Comparison of ENCODE assay signal across 8 cellular contexts in the genomic region with DNA sequence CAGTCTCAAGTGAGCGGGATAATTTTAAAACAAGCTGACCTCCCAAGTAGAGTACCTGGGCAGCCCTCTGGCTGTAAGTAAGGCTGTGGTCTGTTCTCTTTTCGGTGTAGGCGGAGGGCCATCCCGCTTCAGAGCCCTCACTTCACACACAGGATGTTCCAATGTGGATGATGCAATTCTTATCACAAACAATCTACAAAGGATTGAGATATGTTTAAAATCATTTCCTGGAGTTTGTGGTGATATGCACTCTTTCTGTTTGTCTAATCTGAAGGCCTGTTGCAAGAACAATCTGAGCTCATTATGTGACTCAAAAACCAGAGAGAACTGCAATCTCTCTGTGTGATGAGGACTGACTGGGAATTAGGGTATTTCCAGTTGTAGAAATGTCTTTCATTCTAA. TPM values are rescaled to one million over a fixed set of nuclear protein-coding genes. Genes with fewer than 3 reads are reported as not detected.
DNase-seq lines count a peak whose midpoint lies in the region; ATAC-seq, FAIRE-seq and TF ChIP-seq lines count a peak whose summit lies in the region.

No MANE protein-coding gene starts in this region.

- H3K4me1 ChIP-seq in keratinocyte (ENCODE audit: control insufficient read depth, extremely low read depth, insufficient read depth, low read length) (peaks cover 81% of the 10 kb centered on the region), vagina (peaks cover 50% of the 10 kb centered on the region)

- no peak overlapping the region for H2AFZ ChIP-seq in keratinocyte (ENCODE audit: control insufficient read depth, low read length)

- ATAC-seq in GM18907 (IDR thresholded peaks at IDR 0.05; ENCODE audit: unreplicated experiment), result no peak
- ATAC-seq in HG03108 (IDR thresholded peaks at IDR 0.05; ENCODE audit: unreplicated experiment), result no peak

- no peaks in the 10 kb centered on the region for H3K9me3 ChIP-seq in keratinocyte (ENCODE audit: control insufficient read depth, low read depth, low read length)
- no peaks in the 10 kb centered on the region for H3K9me3 ChIP-seq in vagina

- peak overlapping the region; percentile 43 for H3K4me3 Mint-ChIP-seq in activated naive CD4-positive, alpha-beta T cell treated with anti-CD3 and anti-CD28 coated beads, Interleukin-2, amount 50 U/mL, for 24 hours

- no peak for TF ChIP-seq POLR2A in vagina (IDR thresholded peaks at IDR 0.05)

- H3K4me3 ChIP-seq in keratinocyte (ENCODE audit: control insufficient read depth in 2 of 3, extremely low read depth in 1 of 3, insufficient read depth in 2 of 3, low read depth in 1 of 3, low read length in 3 of 3) (peak overlapping the region in 2 of 3 experiments; percentile 17 to 30), vagina (no peak overlapping the region)

- peak; percentile 94 for FAIRE-seq in keratinocyte (lab: Jason Lieb, UNC)

- peaks cover 8 to 23% of the 10 kb centered on the region in 2 experiments for H3K36me3 ChIP-seq in keratinocyte (ENCODE audit: control insufficient read depth in 2 of 2, extremely low read depth in 1 of 2, insufficient read depth in 2 of 2, low read length in 2 of 2)
- H3K36me3 ChIP-seq in vagina, result no peaks in the 10 kb centered on the region

- peaks cover 32% of the 10 kb centered on the region for H3K79me2 ChIP-seq in keratinocyte (ENCODE audit: control insufficient read depth, insufficient read depth, low read length)

- intact Hi-C loops in vagina (cut with DNase I), result no loop called here

- no peaks in the 10 kb centered on the region for H3K36me3 Mint-ChIP-seq in activated naive CD4-positive, alpha-beta T cell treated with anti-CD3 and anti-CD28 coated beads, Interleukin-2, amount 50 U/mL, for 24 hours

- H3K9ac ChIP-seq in keratinocyte (ENCODE audit: control insufficient read depth, extremely low read depth, insufficient read depth, low read length), result peak overlapping the region; percentile 76

- H3K9me1 ChIP-seq in keratinocyte (ENCODE audit: control insufficient read depth, extremely low read depth, insufficient read depth, low read length), result no peaks in the 10 kb centered on the region

- peaks cover 27% of the 10 kb centered on the region for H3K4me1 Mint-ChIP-seq in activated naive CD4-positive, alpha-beta T cell treated with anti-CD3 and anti-CD28 coated beads, Interleukin-2, amount 50 U/mL, for 24 hours

- dilution Hi-C loops in keratinocyte (cut with MboI; ENCODE audit: extremely low pct_ligation_motif_present, low sequenced_read_pairs), result no loop called here

- H3K27me3 Mint-ChIP-seq in activated naive CD4-positive, alpha-beta T cell treated with anti-CD3 and anti-CD28 coated beads, Interleukin-2, amount 50 U/mL, for 24 hours, result no peaks in the 10 kb centered on the region

- H3K27ac ChIP-seq in keratinocyte (ENCODE audit: control insufficient read depth, insufficient read depth, low read length) (peak overlapping the region; percentile 98), vagina (peak overlapping the region; percentile 33)

- no peaks in the 10 kb centered on the region for H4K20me1 ChIP-seq in keratinocyte (ENCODE audit: control insufficient read depth, extremely low read depth, insufficient read depth, low read length)

- peak; percentile 35 for DNase-seq in stimulated activated CD4-positive, alpha-beta T cell treated with anti-CD3 and anti-CD28 coated beads, Interleukin-15, amount 100 ng/mL, for 24 hours
- no peak for DNase-seq in stimulated activated CD4-positive, alpha-beta T cell treated with anti-CD3 and anti-CD28 coated beads, Interleukin-12 subunit alpha, Interleukin-12 subunit beta, amount 100 ng/mL, for 4 hours
- DNase-seq in keratinocyte (ENCODE audit: low read depth, low spot score), result no peak
- no peak for DNase-seq in vagina (ENCODE audit: extremely low spot score in 2 of 2)
- DNase-seq in middle frontal gyrus (ENCODE audit: extremely low spot score, low spot score), result no peak

- H3K27me3 ChIP-seq in keratinocyte (ENCODE audit: control insufficient read depth, extremely low read depth, insufficient read depth, low read length) (no peaks in the 10 kb centered on the region), vagina (no peaks in the 10 kb centered on the region)

- H3K27ac Mint-ChIP-seq in activated naive CD4-positive, alpha-beta T cell treated with anti-CD3 and anti-CD28 coated beads, Interleukin-2, amount 50 U/mL, for 24 hours, result peak overlapping the region; percentile 89

- peak overlapping the region; percentile 76 for H3K4me2 ChIP-seq in keratinocyte (ENCODE audit: control insufficient read depth, extremely low read depth, insufficient read depth, low read depth, low read length)

- no peaks in the 10 kb centered on the region for H3K9me3 Mint-ChIP-seq in activated naive CD4-positive, alpha-beta T cell treated with anti-CD3 and anti-CD28 coated beads, Interleukin-2, amount 50 U/mL, for 24 hours

- TF ChIP-seq CTCF in keratinocyte (optimal IDR thresholded peaks at IDR 0.05 in 1 of 3, IDR thresholded peaks at IDR 0.05 in 1 of 3, conservative IDR thresholded peaks at IDR 0.05 in 1 of 3; ENCODE audit: extremely low read depth in 1 of 3, insufficient read depth in 2 of 3, low read length in 3 of 3), result no peak
- TF ChIP-seq CTCF in vagina (IDR thresholded peaks at IDR 0.05), result no peak

RNA-seq across cellular contexts. Expression of a gene that starts 42.5 kb away (rescaled TPM):
- 75.4 to 112 TPM (median 107 TPM) in 3 replicates for polyA plus RNA-seq in keratinocyte
- polyA plus RNA-seq in keratinocyte (2011; ENCODE audit: low read depth), result 8.1 TPM
- 14.3 and 31.7 TPM in 2 replicates for polyA plus RNA-seq in keratinocyte (2011; cell fraction: cytosol; rRNA removed)
- polyA plus RNA-seq in keratinocyte (2011; cell fraction: nucleus; rRNA removed), result 139 and 168 TPM in 2 replicates
- 21.1 and 96.1 TPM in 2 replicates for polyA plus RNA-seq in keratinocyte (2012; ENCODE audit: low replicate concordance)
- polyA minus RNA-seq in keratinocyte, result 143 to 270 TPM (median 175 TPM) in 3 replicates
- polyA minus RNA-seq in keratinocyte (2011; cell fraction: cytosol; rRNA and poly(A)+ RNA removed), result 71.6 TPM
- polyA minus RNA-seq in keratinocyte (2011; cell fraction: nucleus; rRNA and poly(A)+ RNA removed), result 267 and 529 TPM in 2 replicates
- total RNA-seq in vagina, result 18.4 TPM

Comparison
In these comparisons a context has a peak if more than half of its experiments do, and no peak if none do; other contexts are left out.
1. H3K4me3 ChIP-seq: peak in keratinocyte (2 of 3); none in vagina (0 of 2).